In the genomic region with DNA sequence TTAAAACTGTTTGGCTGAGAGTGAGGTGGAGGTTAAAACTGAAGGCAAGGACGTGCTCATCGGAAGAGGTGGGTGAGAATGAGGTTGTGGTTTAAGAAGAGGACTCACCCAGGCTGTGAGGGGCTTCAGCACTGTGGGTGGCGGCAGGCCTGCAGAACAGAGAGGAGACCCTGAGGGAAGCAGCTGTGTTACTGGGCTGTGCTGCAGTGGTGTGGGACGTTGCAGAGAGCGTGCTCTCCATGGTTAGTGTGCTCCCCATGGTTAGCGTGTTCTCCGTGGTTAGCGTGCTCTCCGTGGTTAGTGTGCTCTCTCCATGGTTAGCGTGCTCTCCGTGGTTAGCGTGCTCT, we compare ENCODE assay signal across 15 cellular contexts.
DNase-seq lines count a peak whose midpoint lies in the region; ATAC-seq and TF ChIP-seq lines count a peak whose summit lies in the region.
"Had no signal": no experiment of that assay in that cellular context is flagged by ENCODE, and none has a peak within 500 bp of the region (broad histone marks: within the 10 kb centered on the region; RNA-seq: fewer than 3 reads in every experiment).

No MANE protein-coding gene starts in this region.

- H3K27ac ChIP-seq in aorta (ENCODE audit: low read depth in 1 of 2, low read length in 2 of 2) = no peak overlapping the region

- H3K9me3 Mint-ChIP-seq in activated naive CD4-positive, alpha-beta T cell treated with anti-CD3 and anti-CD28 coated beads, Interleukin-2, amount 50 U/mL, for 24 hours = no peaks in the 10 kb centered on the region
- peaks cover 4 to 8% of the 10 kb centered on the region in 2 donors for H3K9me3 Mint-ChIP-seq in activated naive CD4-positive, alpha-beta T cell treated with anti-CD3 and anti-CD28 coated beads, Interleukin-2, amount 50 U/mL, for 72 hours
- H3K9me3 Mint-ChIP-seq in activated naive CD8-positive, alpha-beta T cell treated with anti-CD3 and anti-CD28 coated beads, Interleukin-2, amount 10 ng/mL, durations not matched to agents 7 days and 5 days = peaks cover 5% of the 10 kb centered on the region
- peaks cover 0 to 10% (median 0%) of the 10 kb centered on the region in 9 donors for H3K9me3 Mint-ChIP-seq in naive thymus-derived CD8-positive, alpha-beta T cell
- peaks cover 5% of the 10 kb centered on the region for H3K9me3 Mint-ChIP-seq in type B pancreatic cell

- H3K4me1 Mint-ChIP-seq in activated naive CD4-positive, alpha-beta T cell treated with anti-CD3 and anti-CD28 coated beads, Interleukin-2, amount 50 U/mL, for 24 hours = no peaks in the 10 kb centered on the region
- peaks cover 5% of the 10 kb centered on the region for H3K4me1 Mint-ChIP-seq in activated naive CD8-positive, alpha-beta T cell treated with anti-CD3 and anti-CD28 coated beads, Interleukin-2, amount 10 ng/mL, durations not matched to agents 7 days and 5 days
- H3K4me1 Mint-ChIP-seq in naive thymus-derived CD8-positive, alpha-beta T cell = peaks cover 5 to 11% (median 10%) of the 10 kb centered on the region in 4 donors
- H3K4me1 Mint-ChIP-seq in type B pancreatic cell (ENCODE audit: unreplicated experiment) = peaks cover 3% of the 10 kb centered on the region
- H3K4me1 Mint-ChIP-seq: B cell had no signal

- peaks cover 18% of the 10 kb centered on the region for H3K36me3 Mint-ChIP-seq in activated naive CD4-positive, alpha-beta T cell treated with anti-CD3 and anti-CD28 coated beads, Interleukin-2, amount 50 U/mL, for 24 hours
- peaks cover 6 to 11% of the 10 kb centered on the region in 2 donors for H3K36me3 Mint-ChIP-seq in activated naive CD4-positive, alpha-beta T cell treated with anti-CD3 and anti-CD28 coated beads, Interleukin-2, amount 50 U/mL, for 72 hours
- H3K36me3 Mint-ChIP-seq in activated naive CD8-positive, alpha-beta T cell treated with anti-CD3 and anti-CD28 coated beads, Interleukin-2, amount 10 ng/mL, durations not matched to agents 7 days and 5 days = peaks cover 11% of the 10 kb centered on the region
- peaks cover 5 to 43% (median 13%) of the 10 kb centered on the region in 3 donors for H3K36me3 Mint-ChIP-seq in naive thymus-derived CD8-positive, alpha-beta T cell
- H3K36me3 Mint-ChIP-seq in type B pancreatic cell = peaks cover 9% of the 10 kb centered on the region

- H3K4me3 ChIP-seq in aorta (ENCODE audit: low read length in 2 of 2) = no peak overlapping the region

- no peak for DNase-seq in activated naive CD4-positive, alpha-beta T cell treated with anti-CD3 and anti-CD28 coated beads, Interleukin-2, amount 50 U/mL, for 72 hours (ENCODE audit: low spot score in 2 of 2)
- no peak for DNase-seq in activated naive CD8-positive, alpha-beta T cell treated with anti-CD3 and anti-CD28 coated beads, Interleukin-2, amount 10 ng/mL, durations not matched to agents 7 days and 5 days
- no peak for DNase-seq in naive thymus-derived CD8-positive, alpha-beta T cell
- DNase-seq in type B pancreatic cell (ENCODE audit: extremely low spot score, unreplicated experiment) (peak; percentile 34), aorta (no peak), posterior vena cava (ENCODE audit: low spot score) (no peak)
- DNase-seq in stimulated activated CD8-positive, alpha-beta memory T cell treated with anti-CD3 and anti-CD28 coated beads, Interleukin-4, amount 100 ng/mL, for 48 hours = no peak
- DNase-seq: DMS 273 treated with DMSO at 0.1 percent for 48 hours, HFFc6, KG1, NCI-H1105, NCI-H187, NCI-H82 had no signal

- no peaks in the 10 kb centered on the region for H3K9me3 ChIP-seq in aorta (ENCODE audit: control insufficient read depth, low read length)

- intact Hi-C loops in aorta (cut with DNase I) = no loop called here
- intact Hi-C loops in posterior vena cava (cut with DNase I) = no loop called here

- H3K27ac Mint-ChIP-seq in activated naive CD4-positive, alpha-beta T cell treated with anti-CD3 and anti-CD28 coated beads, Interleukin-2, amount 50 U/mL, for 24 hours = peak overlapping the region; percentile 67
- no peak overlapping the region for H3K27ac Mint-ChIP-seq in activated naive CD4-positive, alpha-beta T cell treated with anti-CD3 and anti-CD28 coated beads, Interleukin-2, amount 50 U/mL, for 72 hours
- H3K27ac Mint-ChIP-seq in activated naive CD8-positive, alpha-beta T cell treated with anti-CD3 and anti-CD28 coated beads, Interleukin-2, amount 10 ng/mL, durations not matched to agents 7 days and 5 days = peak overlapping the region; percentile 81
- H3K27ac Mint-ChIP-seq in naive thymus-derived CD8-positive, alpha-beta T cell = peak overlapping the region in 9 of 10 donors; percentile 1 to 94 (median 59)
- H3K27ac Mint-ChIP-seq in type B pancreatic cell = no peak overlapping the region
- H3K27ac Mint-ChIP-seq: B cell, HFFc6 had no signal

- no peaks in the 10 kb centered on the region for H3K27me3 ChIP-seq in aorta (ENCODE audit: control insufficient read depth in 1 of 2, insufficient read depth in 2 of 2, low read length in 1 of 2)

- H3K36me3 ChIP-seq in aorta (ENCODE audit: control insufficient read depth in 1 of 2, insufficient read depth in 2 of 2, low read length in 1 of 2) = peaks cover 0 to 1% of the 10 kb centered on the region in 2 donors

- no peaks in the 10 kb centered on the region for H3K4me1 ChIP-seq in aorta (ENCODE audit: control insufficient read depth in 1 of 2, insufficient read depth in 2 of 2, low read length in 2 of 2)

- no peaks in the 10 kb centered on the region for H3K27me3 Mint-ChIP-seq in activated naive CD4-positive, alpha-beta T cell treated with anti-CD3 and anti-CD28 coated beads, Interleukin-2, amount 50 U/mL, for 24 hours
- no peaks in the 10 kb centered on the region for H3K27me3 Mint-ChIP-seq in activated naive CD8-positive, alpha-beta T cell treated with anti-CD3 and anti-CD28 coated beads, Interleukin-2, amount 10 ng/mL, durations not matched to agents 7 days and 5 days
- no peaks in the 10 kb centered on the region for H3K27me3 Mint-ChIP-seq in naive thymus-derived CD8-positive, alpha-beta T cell
- H3K27me3 Mint-ChIP-seq in type B pancreatic cell = no peaks in the 10 kb centered on the region
- H3K27me3 Mint-ChIP-seq: B cell had no signal

- peak overlapping the region; percentile 16 for H3K4me3 Mint-ChIP-seq in activated naive CD4-positive, alpha-beta T cell treated with anti-CD3 and anti-CD28 coated beads, Interleukin-2, amount 50 U/mL, for 24 hours
- H3K4me3 Mint-ChIP-seq in activated naive CD8-positive, alpha-beta T cell treated with anti-CD3 and anti-CD28 coated beads, Interleukin-2, amount 10 ng/mL, durations not matched to agents 7 days and 5 days = peak overlapping the region; percentile 23
- H3K4me3 Mint-ChIP-seq in naive thymus-derived CD8-positive, alpha-beta T cell = peak overlapping the region in 3 of 10 donors; percentile 29 to 44 (median 31)
- H3K4me3 Mint-ChIP-seq in type B pancreatic cell = no peak overlapping the region
- H3K4me3 Mint-ChIP-seq: B cell, HFFc6 had no signal

- WGBS in aorta, 2 donors = 97 to 98% methylated on average over 12 of the region's 12 CpGs

- no peak for TF ChIP-seq CTCF in type B pancreatic cell (conservative IDR thresholded peaks at IDR 0.05)

- ATAC-seq in activated naive CD4-positive, alpha-beta T cell treated with anti-CD3 and anti-CD28 coated beads, Interleukin-2, amount 50 U/mL, for 72 hours = no peak
- ATAC-seq in activated naive CD8-positive, alpha-beta T cell treated with anti-CD3 and anti-CD28 coated beads, Interleukin-2, amount 10 ng/mL, durations not matched to agents 7 days and 5 days (ENCODE audit: low read depth) = peak; percentile 22
- ATAC-seq in naive thymus-derived CD8-positive, alpha-beta T cell = no peak
- no peak for ATAC-seq in aorta (ENCODE audit: low FRiP score)

- POLR2A ChIA-PET in activated naive CD8-positive, alpha-beta T cell treated with anti-CD3 and anti-CD28 coated beads, Interleukin-2, amount 10 ng/mL, durations not matched to agents 7 days and 5 days (lab: Charles Lee) = no interaction called here
- POLR2A ChIA-PET in naive thymus-derived CD8-positive, alpha-beta T cell (lab: Charles Lee) = no interaction called here

Comparison
In these comparisons a context has a peak if more than half of its experiments do, and no peak if none do; other contexts are left out.
1. H3K27ac Mint-ChIP-seq: peak in activated naive CD4-positive, alpha-beta T cell treated with anti-CD3 and anti-CD28 coated beads, Interleukin-2, amount 50 U/mL, for 24 hours (single experiment), activated naive CD8-positive, alpha-beta T cell treated with anti-CD3 and anti-CD28 coated beads, Interleukin-2, amount 10 ng/mL, durations not matched to agents 7 days and 5 days (single experiment) and naive thymus-derived CD8-positive, alpha-beta T cell (9 of 10); none in activated naive CD4-positive, alpha-beta T cell treated with anti-CD3 and anti-CD28 coated beads, Interleukin-2, amount 50 U/mL, for 72 hours (0 of 2) and type B pancreatic cell (single experiment).